1 cellular context compared by ENCODE assay signal in the genomic region with DNA sequence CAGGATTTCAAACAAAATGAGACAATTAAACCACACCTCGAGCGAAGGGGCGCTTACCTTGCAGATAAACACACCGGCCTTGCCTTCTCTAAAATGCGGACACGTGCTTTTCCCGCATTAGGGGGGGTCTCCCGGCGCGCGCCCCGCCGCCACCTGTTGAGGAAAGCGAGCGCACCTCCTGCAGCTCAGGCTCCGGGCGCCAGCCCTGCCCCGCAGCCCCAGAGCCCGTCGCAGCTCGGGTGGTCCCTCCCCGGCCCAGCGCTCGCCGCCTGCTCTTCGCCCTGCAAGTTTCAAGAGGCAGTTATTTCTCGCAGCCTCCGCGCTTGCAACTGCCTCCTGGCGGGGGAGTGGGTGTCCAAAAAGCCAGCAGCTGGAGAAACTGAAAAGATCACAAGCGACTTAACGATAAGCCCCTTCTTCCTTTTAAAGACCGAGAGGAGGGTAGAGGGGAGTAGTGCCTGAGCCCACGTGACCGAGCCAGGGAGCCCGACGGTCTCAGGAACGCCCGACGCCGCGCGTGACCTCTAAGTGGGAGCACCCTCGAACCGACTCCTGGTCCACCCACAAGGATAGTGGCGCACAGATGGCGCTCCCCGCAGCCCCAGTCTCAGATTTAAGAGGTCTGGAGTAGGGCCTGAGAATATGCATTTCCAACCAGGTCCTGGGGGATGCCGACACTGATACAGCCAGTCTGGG.
TF ChIP-seq lines count a peak whose summit lies in the region.

A gene (minus strand): TSS at position 396 of the 696 bp plus-strand sequence. CDS start 11,386 bp downstream, outside the sequence.

TF ChIP-seq in IMR-90, 13 proteins besides CTCF, POLR2A, EP300 and RAD21 (continued from another document):
- TF ChIP-seq, protein P1, sequence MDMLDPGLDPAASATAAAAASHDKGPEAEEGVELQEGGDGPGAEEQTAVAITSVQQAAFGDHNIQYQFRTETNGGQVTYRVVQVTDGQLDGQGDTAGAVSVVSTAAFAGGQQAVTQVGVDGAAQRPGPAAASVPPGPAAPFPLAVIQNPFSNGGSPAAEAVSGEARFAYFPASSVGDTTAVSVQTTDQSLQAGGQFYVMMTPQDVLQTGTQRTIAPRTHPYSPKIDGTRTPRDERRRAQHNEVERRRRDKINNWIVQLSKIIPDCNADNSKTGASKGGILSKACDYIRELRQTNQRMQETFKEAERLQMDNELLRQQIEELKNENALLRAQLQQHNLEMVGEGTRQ (IDR thresholded peaks at IDR 0.05; ENCODE audit: low read depth, low read length): peak; percentile 67
- peak; percentile 43 for TF ChIP-seq SMC3 (IDR thresholded peaks at IDR 0.05; ENCODE audit: low read depth, low read length)
